9 cellular contexts compared by ENCODE assay signal in the genomic region with DNA sequence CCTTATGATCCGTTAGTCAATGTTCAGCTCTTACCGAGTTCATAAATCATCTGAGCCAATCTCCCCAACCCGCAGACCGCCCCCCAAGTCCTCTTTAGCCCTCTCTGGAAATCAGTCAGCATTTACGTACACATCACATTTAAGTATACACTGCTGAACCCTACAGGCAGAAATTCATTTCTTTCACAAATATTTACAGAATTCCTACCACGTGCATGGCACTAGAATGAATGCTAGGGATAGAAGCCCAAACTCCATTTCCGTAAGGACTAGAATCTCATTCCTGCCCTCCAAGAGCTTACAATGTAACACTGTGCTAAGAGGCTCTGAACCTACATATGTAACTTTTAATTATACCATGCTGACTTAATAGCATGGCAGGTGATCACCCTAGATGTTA. TPM values are rescaled to one million over a fixed set of nuclear protein-coding genes. Genes with fewer than 3 reads are reported as not detected.
DNase-seq lines count a peak whose midpoint lies in the region; ATAC-seq and TF ChIP-seq lines count a peak whose summit lies in the region.
"Had no signal": no experiment of that assay in that cellular context is flagged by ENCODE, and none has a peak within 500 bp of the region (broad histone marks: within the 10 kb centered on the region; RNA-seq: fewer than 3 reads in every experiment).

No MANE protein-coding gene starts in this region.

- H3K27me3 ChIP-seq in spleen (replicated peaks in 1 of 7): no peaks in the 10 kb centered on the region

- H3K4me1 ChIP-seq in spleen: peaks cover 18 to 84% (median 59%) of the 10 kb centered on the region in 6 donors

- peaks cover 0 to 31% (median 24%) of the 10 kb centered on the region in 6 donors for H3K36me3 ChIP-seq in spleen

- intact Hi-C loops in spleen (cut with DNase I; ENCODE audit: low total_unique reads): no loop called here

- peak overlapping the region in 4 of 8 donors; percentile 34 to 99 (median 98) for H3K27ac ChIP-seq in spleen

- H3K4me3 ChIP-seq in fibroblast of the aortic adventitia (ENCODE audit: low read depth, low read length) (peak overlapping the region; percentile 89), spleen (peak overlapping the region in 6 of 8 donors; percentile 76 to 99 (median 92))

- H3K9me3 ChIP-seq in spleen: no peaks in the 10 kb centered on the region

- ATAC-seq in GM18505 (IDR thresholded peaks at IDR 0.05; ENCODE audit: unreplicated experiment): no peak

- TF ChIP-seq POLR2A in spleen (IDR thresholded peaks at IDR 0.05) (no peak), GM18505 (IDR thresholded peaks at IDR 0.05; ENCODE audit: borderline replicate concordance, extremely low read depth, insufficient read depth, insufficient read length) (no peak)

- 21 to 41% (median 28%) methylated on average over 7 of the region's 7 CpGs for WGBS in spleen, 5 donors

- DNase-seq in DMS53 (lab: John Stamatoyannopoulos, UW) (peak; percentile 21), DMS53 treated with DMSO at 0.1 percent for 48 hours (lab: John Stamatoyannopoulos, UW; ENCODE audit: unreplicated experiment) (no peak), SW480 (ENCODE audit: low spot score) (peak; percentile 33), fibroblast of the aortic adventitia (ENCODE audit: low read depth) (peak; percentile 42), spleen (no peak), superior temporal gyrus (ENCODE audit: extremely low spot score) (no peak), HPDE6-E6E7 (ENCODE audit: extremely low spot score) (no peak)

- no peak for TF ChIP-seq CTCF in fibroblast of the aortic adventitia (IDR thresholded peaks at IDR 0.05; ENCODE audit: insufficient read depth, low read length)
- TF ChIP-seq CTCF in spleen (IDR thresholded peaks at IDR 0.05 in 8 of 11, conservative IDR thresholded peaks at IDR 0.05 in 3 of 11): no peak

RNA-seq across cellular contexts. Expression of gene OSER1, which starts 1.8 kb away (rescaled TPM):
- total RNA-seq in fibroblast of the aortic adventitia (ENCODE audit: low replicate concordance) (12.6 and 45.1 TPM in 2 replicates), spleen (10 to 100 TPM; 28.5 to 42.0 (median 36.1) TPM)
- polyA plus RNA-seq in spleen: 10 to 100 TPM; 36.9 to 47.0 (median 40.6) TPM

RNA-seq across cellular contexts. Expression of gene JPH2, which starts 21.8 kb away (rescaled TPM):
- total RNA-seq in fibroblast of the aortic adventitia (ENCODE audit: low replicate concordance) (under 0.01 and 0.82 TPM in 2 replicates), spleen (1 to 10 TPM; 1.0 to 4.4 (median 1.3) TPM)
- 1 to 10 TPM in 1 of 3 donors, under 1 TPM in 2; 0.50 to 2.7 (median 0.76) TPM for polyA plus RNA-seq in spleen

RNA-seq across cellular contexts. Expression of gene GDAP1L1, which starts 38.3 kb away (rescaled TPM):
- total RNA-seq in fibroblast of the aortic adventitia (ENCODE audit: low replicate concordance): 0.18 and 0.90 TPM in 2 replicates
- total RNA-seq in spleen: not detected
- not detected for polyA plus RNA-seq in spleen
- total RNA-seq: LHCN-M2 had no signal

Comparison
In these comparisons a context has a peak if more than half of its experiments do, and no peak if none do; other contexts are left out.
1. DNase-seq: peak in DMS53 (single experiment), SW480 (single experiment) and fibroblast of the aortic adventitia (single experiment); none in DMS53 treated with DMSO at 0.1 percent for 48 hours (single experiment), spleen (single experiment), superior temporal gyrus (single experiment) and HPDE6-E6E7 (single experiment).